Comparison of ENCODE assay signal across 13 cellular contexts in the genomic region with DNA sequence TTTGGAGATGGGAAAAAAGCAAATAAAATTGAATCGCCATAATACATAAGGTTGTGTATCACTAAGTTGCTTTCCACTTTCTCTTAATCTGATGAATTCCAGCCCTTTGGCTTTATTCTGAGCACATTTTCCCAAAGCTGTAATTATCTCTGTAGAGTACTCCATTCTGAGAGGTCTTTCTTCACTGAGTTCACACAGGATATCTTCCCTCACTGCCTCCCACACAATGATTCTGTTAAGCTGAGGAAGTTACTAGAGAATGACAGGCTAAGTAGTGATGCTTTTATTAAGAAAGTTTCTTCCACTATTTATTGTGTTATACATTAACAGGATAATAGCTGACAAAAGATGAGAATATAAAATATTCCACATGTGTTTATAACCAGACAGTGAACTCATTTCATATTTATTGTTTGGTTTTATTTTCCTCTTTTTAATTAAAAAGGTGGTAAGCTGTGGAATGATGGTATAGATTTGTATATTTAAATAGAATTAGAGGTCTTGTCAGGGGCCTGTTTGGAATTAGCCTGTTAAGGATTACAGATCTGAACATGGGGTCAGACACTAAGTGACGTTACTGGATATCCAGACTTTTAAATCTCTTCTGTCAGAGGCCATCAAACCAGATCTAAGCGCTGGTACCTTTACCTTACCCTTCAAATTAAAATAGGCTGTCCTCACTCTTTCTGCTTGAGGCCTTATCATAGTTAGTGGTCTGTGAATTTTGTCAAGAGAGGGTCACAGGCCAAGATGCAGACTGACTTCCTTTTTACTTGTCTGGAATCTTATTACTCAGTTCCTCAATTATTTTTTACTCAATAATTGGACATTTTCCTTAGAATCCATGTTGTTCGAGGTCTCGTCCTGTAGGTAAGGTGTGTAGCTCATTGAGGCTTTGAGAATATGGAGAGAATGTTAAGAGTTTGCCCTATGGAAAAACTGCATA. TPM values are rescaled to one million over a fixed set of nuclear protein-coding genes. Genes with fewer than 3 reads are reported as not detected.
DNase-seq lines count a peak whose midpoint lies in the region; ATAC-seq and TF ChIP-seq lines count a peak whose summit lies in the region.
"Had no signal": no experiment of that assay in that cellular context is flagged by ENCODE, and none has a peak within 500 bp of the region (broad histone marks: within the 10 kb centered on the region; RNA-seq: fewer than 3 reads in every experiment).

No MANE protein-coding gene starts in this region.

- H3K9me3 ChIP-seq in cardiac muscle cell (ENCODE audit: low read depth) (no peaks in the 10 kb centered on the region), neural progenitor cell (ENCODE audit: low read depth) (no peaks in the 10 kb centered on the region), vagina (no peaks in the 10 kb centered on the region)
- no peaks in the 10 kb centered on the region for H3K9me3 ChIP-seq in CD4-positive, alpha-beta memory T cell (ENCODE audit: control insufficient read depth in 1 of 2, low read length in 2 of 2)
- H3K9me3 ChIP-seq: Caco-2 had no signal

- H3K27ac ChIP-seq in cardiac muscle cell (peak overlapping the region; percentile 71), dorsolateral prefrontal cortex (peak overlapping the region in 45 of 59 donors; percentile 0 to 77 (median 52)), neural progenitor cell (peak overlapping the region; percentile 69), vagina (peak overlapping the region; percentile 36)
- H3K27ac ChIP-seq in CD4-positive, alpha-beta memory T cell (ENCODE audit: low read depth, low read length), result no peak overlapping the region

- H3K4me1 Mint-ChIP-seq in neural progenitor cell (peaks cover 36% of the 10 kb centered on the region), Calu3 (ENCODE audit: low read depth, unreplicated experiment) (no peaks in the 10 kb centered on the region)
- H3K4me1 Mint-ChIP-seq in CD4-positive, alpha-beta memory T cell, result no peaks in the 10 kb centered on the region
- H3K4me1 Mint-ChIP-seq: central memory CD8-positive, alpha-beta T cell had no signal

- H3K4me3 Mint-ChIP-seq in neural progenitor cell, result no peak overlapping the region
- no peak overlapping the region for H3K4me3 Mint-ChIP-seq in Calu3 (ENCODE audit: low read depth, unreplicated experiment)
- H3K4me3 Mint-ChIP-seq in CD4-positive, alpha-beta memory T cell, result no peak overlapping the region
- H3K4me3 Mint-ChIP-seq: activated naive CD8-positive, alpha-beta T cell; central memory CD8-positive, alpha-beta T cell had no signal

- H2AFZ ChIP-seq in neural progenitor cell (replicated peaks), result no peak overlapping the region

- TF ChIP-seq POLR2A in vagina (IDR thresholded peaks at IDR 0.05), result no peak

- H3K27me3 ChIP-seq in cardiac muscle cell (no peaks in the 10 kb centered on the region), dorsolateral prefrontal cortex (no peaks in the 10 kb centered on the region), neural progenitor cell (no peaks in the 10 kb centered on the region), vagina (no peaks in the 10 kb centered on the region)
- no peaks in the 10 kb centered on the region for H3K27me3 ChIP-seq in CD4-positive, alpha-beta memory T cell (ENCODE audit: insufficient read depth, low read length)

- peaks cover 95% of the 10 kb centered on the region for H3K79me2 ChIP-seq in neural progenitor cell (ENCODE audit: low read depth)

- H3K4me3 ChIP-seq in cardiac muscle cell (no peak overlapping the region), dorsolateral prefrontal cortex (no peak overlapping the region), neural progenitor cell (no peak overlapping the region), vagina (no peak overlapping the region)
- no peak overlapping the region for H3K4me3 ChIP-seq in CD4-positive, alpha-beta memory T cell (ENCODE audit: low read length in 2 of 2)

- POLR2A ChIA-PET in CD4-positive, alpha-beta memory T cell (lab: Charles Lee; ENCODE audit: partially characterized antibody), result no interaction called here

- H4K20me1 ChIP-seq in neural progenitor cell (ENCODE audit: low read depth), result peaks cover 22% of the 10 kb centered on the region

- H3F3A ChIP-seq in neural progenitor cell (ENCODE audit: low read depth), result peaks cover 31% of the 10 kb centered on the region

- DNase-seq in cardiac muscle cell (ENCODE audit: low read depth in 1 of 2, low spot score in 1 of 2), result peak in 1 of 2 donors; percentile 57
- no peak for DNase-seq in Right ventricle myocardium inferior (ENCODE audit: missing footprints)
- no peak for DNase-seq in dorsolateral prefrontal cortex
- peak; percentile 9 for DNase-seq in neural progenitor cell (ENCODE audit: low spot score)
- no peak for DNase-seq in vagina (ENCODE audit: extremely low spot score in 2 of 2)
- DNase-seq in NCI-H128 (lab: John Stamatoyannopoulos, UW; ENCODE audit: unreplicated experiment), result no peak
- DNase-seq in Calu3, result no peak
- no peak for DNase-seq in CD4-positive, alpha-beta memory T cell
- DNase-seq: Caco-2; MM.1S; stimulated activated CD4-positive, alpha-beta T cell treated with anti-CD3 and anti-CD28 coated beads, Interleukin-4, amount 100 ng/mL, for 4 hours had no signal

- H3K36me3 Mint-ChIP-seq in neural progenitor cell, result peaks cover 17% of the 10 kb centered on the region
- no peaks in the 10 kb centered on the region for H3K36me3 Mint-ChIP-seq in Calu3 (ENCODE audit: insufficient read depth, unreplicated experiment)
- no peaks in the 10 kb centered on the region for H3K36me3 Mint-ChIP-seq in CD4-positive, alpha-beta memory T cell
- H3K36me3 Mint-ChIP-seq: activated naive CD8-positive, alpha-beta T cell had no signal

- no TSS peak for BruUV-seq in Calu3 (replicated peaks; lab: Mats Ljungman, UMichigan)

- no peak overlapping the region for H3K9ac ChIP-seq in neural progenitor cell

- H3K4me1 ChIP-seq in cardiac muscle cell (ENCODE audit: low read depth) (peaks cover 34% of the 10 kb centered on the region), neural progenitor cell (peaks cover 55% of the 10 kb centered on the region), vagina (peaks cover 68% of the 10 kb centered on the region)
- H3K4me1 ChIP-seq in CD4-positive, alpha-beta memory T cell (ENCODE audit: insufficient read depth, low read length), result no peaks in the 10 kb centered on the region
- H3K4me1 ChIP-seq: Caco-2 had no signal

- intact Hi-C loops in Right ventricle myocardium inferior (cut with DNase I) (no loop called here), dorsolateral prefrontal cortex (cut with DNase I) (no loop called here), vagina (cut with DNase I) (no loop called here), Calu3 (cut with micrococcal nuclease; ENCODE audit: unreplicated experiment) (no loop called here)
- intact Hi-C loops in CD4-positive, alpha-beta memory T cell (cut with micrococcal nuclease), result no loop called here

- CTCF ChIA-PET in Calu3 (lab: Charles Lee), result no interaction called here
- CTCF ChIA-PET in CD4-positive, alpha-beta memory T cell (lab: Charles Lee; ENCODE audit: partially characterized antibody), result no interaction called here

- H3K4me2 ChIP-seq in neural progenitor cell, result peak overlapping the region; percentile 26

- H3K36me3 ChIP-seq in cardiac muscle cell (no peaks in the 10 kb centered on the region), neural progenitor cell (no peaks in the 10 kb centered on the region), vagina (no peaks in the 10 kb centered on the region)
- no peaks in the 10 kb centered on the region for H3K36me3 ChIP-seq in CD4-positive, alpha-beta memory T cell (ENCODE audit: insufficient read depth, low read length)

- H3K27ac Mint-ChIP-seq in neural progenitor cell, result no peak overlapping the region
- no peak overlapping the region for H3K27ac Mint-ChIP-seq in Calu3 (ENCODE audit: unreplicated experiment)
- H3K27ac Mint-ChIP-seq in CD4-positive, alpha-beta memory T cell, result no peak overlapping the region
- H3K27ac Mint-ChIP-seq: activated naive CD8-positive, alpha-beta T cell had no signal

- H3K9me3 Mint-ChIP-seq in neural progenitor cell (peaks cover 9% of the 10 kb centered on the region), Calu3 (ENCODE audit: low read depth, unreplicated experiment) (peaks cover 4% of the 10 kb centered on the region)
- H3K9me3 Mint-ChIP-seq in CD4-positive, alpha-beta memory T cell, result peaks cover 0 to 6% (median 2%) of the 10 kb centered on the region in 8 donors

- ATAC-seq in Right ventricle myocardium inferior, result no peak

- no peak for TF ChIP-seq CTCF in cardiac muscle cell (IDR thresholded peaks at IDR 0.05; ENCODE audit: low read depth, low read length)
- no peak for TF ChIP-seq CTCF in dorsolateral prefrontal cortex (IDR thresholded peaks at IDR 0.05 in 54 of 56, conservative IDR thresholded peaks at IDR 0.05 in 2 of 56; ENCODE audit: low read depth in 1 of 56, partially characterized antibody in 56 of 56)
- TF ChIP-seq CTCF in neural progenitor cell (IDR thresholded peaks at IDR 0.05), result no peak
- no peak for TF ChIP-seq CTCF in vagina (IDR thresholded peaks at IDR 0.05)
- no peak for TF ChIP-seq CTCF in Calu3 (IDR thresholded peaks at IDR 0.05; ENCODE audit: unreplicated experiment)

- H3K27me3 Mint-ChIP-seq in neural progenitor cell (ENCODE audit: insufficient read depth, low read depth), result peaks cover 2% of the 10 kb centered on the region
- H3K27me3 Mint-ChIP-seq in Calu3 (ENCODE audit: unreplicated experiment), result no peaks in the 10 kb centered on the region
- peaks cover 0 to 3% of the 10 kb centered on the region in 2 donors for H3K27me3 Mint-ChIP-seq in CD4-positive, alpha-beta memory T cell
- H3K27me3 Mint-ChIP-seq: central memory CD8-positive, alpha-beta T cell had no signal

RNA-seq across cellular contexts. Expression of gene PLXDC2, which starts 8.4 kb away (rescaled TPM):
- total RNA-seq in cardiac muscle cell (10.5 and 22.6 TPM in 2 replicates), Right ventricle myocardium inferior (13.1 TPM), dorsolateral prefrontal cortex (10 to 100 TPM; 27.0 to 75.4 (median 44.9) TPM), neural progenitor cell (ENCODE audit: low replicate concordance) (30.1 and 44.2 TPM in 2 replicates), vagina (51.3 TPM), Calu3 (2022) (not detected in 2 replicates)
- polyA plus RNA-seq in cardiac muscle cell, result 10.3 and 13.1 TPM in 2 replicates
- total RNA-seq in CD4-positive, alpha-beta memory T cell, result 1 to 10 TPM in 1 of 2 experiments, under 1 TPM in 1; 0.90 to 1.2 TPM
- not detected for polyA plus RNA-seq in CD4-positive, alpha-beta memory T cell
